ENCODE assay signal across 34 cellular contexts in the genomic region with DNA sequence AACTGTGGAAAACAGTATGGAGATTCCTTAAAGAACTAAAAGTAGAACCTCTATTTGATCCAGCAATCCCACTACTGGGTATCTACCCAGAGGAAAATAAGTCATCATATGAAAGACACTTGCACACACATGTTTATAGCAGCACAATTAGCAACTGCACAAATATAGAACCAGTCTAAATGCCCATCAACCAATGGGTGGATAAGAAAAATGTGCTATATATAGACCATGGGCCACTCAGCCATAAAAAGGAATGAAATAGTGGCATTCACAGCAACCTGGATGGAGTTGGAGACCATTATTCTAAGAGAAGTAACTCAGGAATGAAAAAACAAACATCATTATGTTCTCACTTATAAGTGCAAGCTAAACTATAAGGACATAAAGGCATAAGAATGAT.
"Had no signal": no experiment of that assay in that cellular context is flagged by ENCODE, and none has a peak within 500 bp of the region (broad histone marks: within the 10 kb centered on the region; RNA-seq: fewer than 3 reads in every experiment).

No MANE protein-coding gene starts in this region.

- H3K27me3 ChIP-seq: MG63 had no signal

- H3K9ac ChIP-seq: KMS-11 had no signal

- H3K4me3 ChIP-seq: MG63 had no signal

- H3K36me3 ChIP-seq: MG63 had no signal

- DNase-seq: Karpas-422, Kasumi-1, KBM-7, KG1, MG63, MM.1S, MV-4-11, NCI-H1048, NCI-H1092, NCI-H1092 treated with DMSO at 0.1 percent for 48 hours, NCI-H1105, NCI-H1105 treated with DMSO at 0.1 percent for 48 hours, NCI-H1417, NCI-H1417 treated with DMSO at 0.1 percent for 48 hours, NCI-H1436, NCI-H1436 treated with DMSO at 0.1 percent for 48 hours, NCI-H146, NCI-H187, NCI-H187 treated with DMSO at 0.1 percent for 48 hours, NCI-H1930, NCI-H2029, NCI-H2029 treated with DMSO at 0.1 percent for 48 hours, NCI-H2081, NCI-H2081 treated with DMSO at 0.1 percent for 48 hours, NCI-H2107, NCI-H2171, NCI-H2171 treated with DMSO at 0.1 percent for 48 hours, NCI-H2227 treated with DMSO at 0.1 percent for 48 hours, NCI-H226, NCI-H345, NCI-H446, NCI-H446 treated with DMSO at 0.1 percent for 48 hours, NCI-H510A had no signal

- H3K4me2 ChIP-seq: KMS-11 had no signal

- H3K27ac ChIP-seq: KMS-11 had no signal
